Comparison of ENCODE assay signal across 17 cellular contexts in the genomic region with DNA sequence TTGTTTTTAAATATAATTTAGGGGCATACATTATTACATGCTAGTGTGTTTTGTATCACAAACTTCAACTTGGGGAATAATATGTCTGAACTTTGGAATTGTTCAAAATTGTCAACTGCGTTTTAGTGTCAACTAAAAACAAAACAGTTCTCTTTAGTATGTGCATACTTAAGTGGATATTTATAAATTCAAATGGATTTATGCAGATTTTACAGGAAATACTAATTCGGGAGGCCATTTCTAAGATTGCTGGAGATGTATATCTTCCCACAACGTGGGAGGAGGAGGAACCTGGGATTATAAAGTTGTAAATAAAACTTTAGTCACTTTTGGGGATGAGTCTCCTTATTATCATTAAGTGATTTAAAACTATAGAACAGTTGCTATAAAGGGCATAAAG. TPM values are rescaled to one million over a fixed set of nuclear protein-coding genes. Genes with fewer than 3 reads are reported as not detected.
DNase-seq lines count a peak whose midpoint lies in the region; ATAC-seq and TF ChIP-seq lines count a peak whose summit lies in the region.
"Had no signal": no experiment of that assay in that cellular context is flagged by ENCODE, and none has a peak within 500 bp of the region (broad histone marks: within the 10 kb centered on the region; RNA-seq: fewer than 3 reads in every experiment).

No MANE protein-coding gene starts in this region.

- no peaks in the 10 kb centered on the region for H3K79me2 ChIP-seq in mammary epithelial cell (ENCODE audit: insufficient read depth, low read length)

- no peak overlapping the region for H3K4me2 ChIP-seq in mammary epithelial cell (ENCODE audit: insufficient read depth, low read depth, low read length)

- in situ Hi-C loops in mammary epithelial cell (cut with MboI; ENCODE audit: low sequenced_read_pairs in 2 of 2) = no loop called here

- CTCF ChIA-PET in mammary epithelial cell (lab: Charles Lee; ENCODE audit: low non-redundant PET) = no interaction called here

- H3K4me3 Mint-ChIP-seq in neural crest cell = peak overlapping the region; percentile 47
- H3K4me3 Mint-ChIP-seq: activated CD4-positive, alpha-beta memory T cell treated with anti-CD3 and anti-CD28 coated beads for 36 hours had no signal

- H3K4me1 ChIP-seq in breast epithelium = no peaks in the 10 kb centered on the region
- peaks cover 13% of the 10 kb centered on the region for H3K4me1 ChIP-seq in mammary epithelial cell (ENCODE audit: insufficient read depth, low read length)
- H3K4me1 ChIP-seq in esophagus muscularis mucosa = peaks cover 5 to 45% (median 30%) of the 10 kb centered on the region in 4 donors
- H3K4me1 ChIP-seq in upper lobe of left lung = peaks cover 13 to 27% (median 17%) of the 10 kb centered on the region in 4 donors

- TF ChIP-seq POLR2A in breast epithelium (IDR thresholded peaks at IDR 0.05) (no peak), esophagus muscularis mucosa (IDR thresholded peaks at IDR 0.05; ENCODE audit: low read depth) (no peak), upper lobe of left lung (IDR thresholded peaks at IDR 0.05) (no peak)

- peaks cover 0 to 19% of the 10 kb centered on the region in 2 donors for H3K27me3 ChIP-seq in breast epithelium
- H3K27me3 ChIP-seq in mammary epithelial cell (ENCODE audit: insufficient read depth, low read length) = peaks cover 28% of the 10 kb centered on the region
- no peaks in the 10 kb centered on the region for H3K27me3 ChIP-seq in esophagus muscularis mucosa
- peaks cover 0 to 8% (median 2%) of the 10 kb centered on the region in 4 donors for H3K27me3 ChIP-seq in upper lobe of left lung

- 46% methylated on average over 3 of the region's 3 CpGs for WGBS in mammary epithelial cell (ENCODE audit: low coverage, missing lambda C conversion rate)
- 28% methylated on average over 3 of the region's 3 CpGs for WGBS in esophagus muscularis mucosa
- 53 to 55% methylated on average over 3 of the region's 3 CpGs for WGBS in upper lobe of left lung, 2 donors

- peak overlapping the region in 2 of 3 donors; percentile 7 to 27 for H3K4me3 ChIP-seq in breast epithelium
- no peak overlapping the region for H3K4me3 ChIP-seq in mammary epithelial cell (replicated peaks in 1 of 3; ENCODE audit: insufficient read depth in 1 of 3, low read depth in 2 of 3, low read length in 3 of 3)
- peak overlapping the region; percentile 67 to 85 (median 82) for H3K4me3 ChIP-seq in esophagus muscularis mucosa
- H3K4me3 ChIP-seq in upper lobe of left lung = peak overlapping the region in 3 of 4 donors; percentile 46 to 63 (median 58)

- intact Hi-C loops in breast epithelium (cut with DNase I; ENCODE audit: low total_unique reads) = no loop called here
- intact Hi-C loops in mammary epithelial cell (cut with micrococcal nuclease) = loop anchor here (10.0 kb wide), 1 partner anchor 456 kb away; no protein-coding TSS in a partner anchor
- intact Hi-C loops in esophagus muscularis mucosa (cut with DNase I) = loop anchor here (5.0 kb wide), 1 partner anchor 231 kb away; no protein-coding TSS in a partner anchor

- no peak for DNase-seq in breast epithelium (ENCODE audit: low spot score in 2 of 2)
- no peak for DNase-seq in mammary epithelial cell
- no peak for DNase-seq in esophagus muscularis mucosa (ENCODE audit: extremely low spot score)
- no peak for DNase-seq in neural crest cell (ENCODE audit: low read depth, low spot score)
- DNase-seq in upper lobe of left lung = no peak
- no peak for DNase-seq in kidney glomerular epithelial cell (lab: John Stamatoyannopoulos, UW)
- DNase-seq: 8988T; activated CD4-positive, alpha-beta memory T cell treated with anti-CD3 and anti-CD28 coated beads for 36 hours; activated effector memory CD4-positive, alpha-beta T cell treated with anti-CD3 and anti-CD28 coated beads, Interleukin-2, amount 50 U/mL, for 16 hours; GF-D8; GOT3; NCI-H2029; NCI-H774; stimulated activated naive CD8-positive, alpha-beta T cell treated with anti-CD3 and anti-CD28 coated beads, Interleukin-15, Interleukin-2, amounts not matched to agents 100 U/mL and 50 U/mL, for 24 hours had no signal

- H3K4me1 Mint-ChIP-seq in neural crest cell = peaks cover 22% of the 10 kb centered on the region

- no peak overlapping the region for H2AFZ ChIP-seq in mammary epithelial cell (ENCODE audit: low read depth, low read length)

- BruUV-seq in mammary epithelial cell (replicated peaks; lab: Mats Ljungman, UMichigan) = no TSS peak

- no peak overlapping the region for H3K27ac Mint-ChIP-seq in neural crest cell (ENCODE audit: unreplicated experiment)
- H3K27ac Mint-ChIP-seq: activated CD4-positive, alpha-beta memory T cell treated with anti-CD3 and anti-CD28 coated beads for 36 hours had no signal

- H3K36me3 ChIP-seq in breast epithelium (no peaks in the 10 kb centered on the region), mammary epithelial cell (ENCODE audit: insufficient read depth, low read length) (no peaks in the 10 kb centered on the region), esophagus muscularis mucosa (no peaks in the 10 kb centered on the region), upper lobe of left lung (no peaks in the 10 kb centered on the region)
- H3K36me3 ChIP-seq: cardiac muscle cell had no signal

- H3K27ac ChIP-seq in breast epithelium (no peak overlapping the region), mammary epithelial cell (ENCODE audit: insufficient read depth, low read depth, low read length) (no peak overlapping the region), esophagus muscularis mucosa (replicated peaks in 1 of 4) (peak overlapping the region; percentile 89 to 96 (median 92)), upper lobe of left lung (no peak overlapping the region)
- H3K27ac ChIP-seq: cardiac muscle cell had no signal

- peaks cover 42% of the 10 kb centered on the region for H3K27me3 Mint-ChIP-seq in neural crest cell (ENCODE audit: low read depth)

- no peaks in the 10 kb centered on the region for H3K9me3 Mint-ChIP-seq in neural crest cell
- H3K9me3 Mint-ChIP-seq: activated CD4-positive, alpha-beta memory T cell treated with anti-CD3 and anti-CD28 coated beads for 36 hours had no signal

- H3K9me3 ChIP-seq in breast epithelium = no peaks in the 10 kb centered on the region
- no peaks in the 10 kb centered on the region for H3K9me3 ChIP-seq in mammary epithelial cell (replicated peaks; ENCODE audit: insufficient read depth, low read length)
- H3K9me3 ChIP-seq in esophagus muscularis mucosa = no peaks in the 10 kb centered on the region
- no peaks in the 10 kb centered on the region for H3K9me3 ChIP-seq in upper lobe of left lung

- H3K36me3 Mint-ChIP-seq in neural crest cell (ENCODE audit: low read depth) = no peaks in the 10 kb centered on the region
- H3K36me3 Mint-ChIP-seq: activated CD4-positive, alpha-beta memory T cell treated with anti-CD3 and anti-CD28 coated beads for 36 hours had no signal

- no peak for TF ChIP-seq CTCF in breast epithelium (IDR thresholded peaks at IDR 0.05)
- TF ChIP-seq CTCF in mammary epithelial cell (conservative IDR thresholded peaks at IDR 0.05 in 1 of 2, IDR thresholded peaks at IDR 0.05 in 1 of 2; ENCODE audit: extremely low read depth in 1 of 2, insufficient read depth in 1 of 2, low read depth in 1 of 2, low read length in 2 of 2) = no peak
- TF ChIP-seq CTCF in esophagus muscularis mucosa (IDR thresholded peaks at IDR 0.05) = no peak
- TF ChIP-seq CTCF in neural crest cell (conservative IDR thresholded peaks at IDR 0.05) = no peak
- TF ChIP-seq CTCF in upper lobe of left lung (IDR thresholded peaks at IDR 0.05) = no peak

- TF ChIP-seq EP300 in esophagus muscularis mucosa (IDR thresholded peaks at IDR 0.05) (no peak), upper lobe of left lung (IDR thresholded peaks at IDR 0.05) (no peak)

- no peaks in the 10 kb centered on the region for H4K20me1 ChIP-seq in mammary epithelial cell (ENCODE audit: insufficient read depth, low read length)

- ATAC-seq in upper lobe of left lung (ENCODE audit: low FRiP score in 2 of 2) (no peak), HG03196 (IDR thresholded peaks at IDR 0.05; ENCODE audit: unreplicated experiment) (no peak), esophagus mucosa (no peak)
- ATAC-seq: stimulated activated naive CD8-positive, alpha-beta T cell treated with anti-CD3 and anti-CD28 coated beads, Interleukin-15, Interleukin-2, amounts not matched to agents 100 U/mL and 50 U/mL, for 24 hours had no signal

- dilution Hi-C loops in mammary epithelial cell (cut with HindIII; ENCODE audit: low sequenced_read_pairs) = no loop called here

- H3K9ac ChIP-seq in mammary epithelial cell (ENCODE audit: insufficient read depth, low read length) = no peak overlapping the region

RNA-seq across cellular contexts. Expression of a gene that starts 2.5 kb away (rescaled TPM):
- total RNA-seq in breast epithelium = 10 to 100 TPM in 1 of 3 donors, 1 to 10 TPM in 2; 7.0 to 11.5 (median 9.4) TPM
- under 1 TPM in 1 of 2 donors, not detected in 1; under 0.01 TPM for total RNA-seq in mammary epithelial cell
- not detected for polyA plus RNA-seq in mammary epithelial cell
- 0.05 TPM for polyA minus RNA-seq in mammary epithelial cell
- total RNA-seq in esophagus muscularis mucosa = 100 to 1,000 TPM in 2 of 4 donors, 10 to 100 TPM in 2; 93.8 to 155 (median 106) TPM
- 2.4 and 2.7 TPM in 2 replicates for total RNA-seq in neural crest cell
- total RNA-seq in upper lobe of left lung = 10 to 100 TPM in 1 of 6 donors, 1 to 10 TPM in 5; 1.0 to 10.0 (median 3.2) TPM
- 0.56 TPM for total RNA-seq in esophagus mucosa
- total RNA-seq: activated CD4-positive, alpha-beta memory T cell treated with anti-CD3 and anti-CD28 coated beads for 36 hours had no signal

Comparison
In these comparisons a context has a peak if more than half of its experiments do, and no peak if none do; other contexts are left out.
1. H3K4me3 ChIP-seq: peak in breast epithelium (2 of 3), esophagus muscularis mucosa (4 of 4) and upper lobe of left lung (3 of 4); none in mammary epithelial cell (0 of 3).
2. H3K27ac ChIP-seq: peak in esophagus muscularis mucosa (4 of 4); none in breast epithelium (0 of 2), mammary epithelial cell (single experiment) and upper lobe of left lung (0 of 4).
3. RNA of a gene that starts 2.5 kb away (total RNA-seq): 93.8 to 155 TPM in esophagus muscularis mucosa; 7.0 to 11.5 TPM in breast epithelium, 1.0 to 10.0 TPM in upper lobe of left lung, 2.4 to 2.7 TPM in neural crest cell, 0.56 TPM in esophagus mucosa (single experiment) and under 0.01 TPM in mammary epithelial cell; every median in the first group is over 4 times any median in the second.